2 cellular contexts compared by ENCODE assay signal in the genomic region with DNA sequence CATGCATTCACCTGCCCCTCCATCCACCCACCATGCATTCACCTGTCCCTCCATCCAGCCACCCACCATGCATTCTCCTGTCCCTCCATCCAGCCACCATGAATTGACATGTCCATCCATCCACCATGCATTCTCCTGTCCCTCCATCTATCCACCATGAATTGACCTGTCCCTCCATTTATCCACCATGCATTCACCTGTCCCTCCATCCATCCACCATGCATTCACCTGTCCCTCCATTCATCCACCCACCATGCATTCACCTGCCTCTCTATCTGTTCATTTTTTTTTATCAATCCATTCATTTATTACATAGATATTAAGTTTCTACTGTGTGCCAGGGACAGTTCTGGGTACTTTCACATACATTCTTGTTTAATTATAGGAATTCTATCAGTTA.
TF ChIP-seq lines count a peak whose summit lies in the region.

No MANE protein-coding gene starts in this region.

TF ChIP-seq in IMR-90, 13 proteins besides CTCF, POLR2A, EP300 and RAD21:
- TF ChIP-seq, protein P1, sequence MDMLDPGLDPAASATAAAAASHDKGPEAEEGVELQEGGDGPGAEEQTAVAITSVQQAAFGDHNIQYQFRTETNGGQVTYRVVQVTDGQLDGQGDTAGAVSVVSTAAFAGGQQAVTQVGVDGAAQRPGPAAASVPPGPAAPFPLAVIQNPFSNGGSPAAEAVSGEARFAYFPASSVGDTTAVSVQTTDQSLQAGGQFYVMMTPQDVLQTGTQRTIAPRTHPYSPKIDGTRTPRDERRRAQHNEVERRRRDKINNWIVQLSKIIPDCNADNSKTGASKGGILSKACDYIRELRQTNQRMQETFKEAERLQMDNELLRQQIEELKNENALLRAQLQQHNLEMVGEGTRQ (IDR thresholded peaks at IDR 0.05; ENCODE audit: low read depth, low read length): no peak
- TF ChIP-seq, protein P2, sequence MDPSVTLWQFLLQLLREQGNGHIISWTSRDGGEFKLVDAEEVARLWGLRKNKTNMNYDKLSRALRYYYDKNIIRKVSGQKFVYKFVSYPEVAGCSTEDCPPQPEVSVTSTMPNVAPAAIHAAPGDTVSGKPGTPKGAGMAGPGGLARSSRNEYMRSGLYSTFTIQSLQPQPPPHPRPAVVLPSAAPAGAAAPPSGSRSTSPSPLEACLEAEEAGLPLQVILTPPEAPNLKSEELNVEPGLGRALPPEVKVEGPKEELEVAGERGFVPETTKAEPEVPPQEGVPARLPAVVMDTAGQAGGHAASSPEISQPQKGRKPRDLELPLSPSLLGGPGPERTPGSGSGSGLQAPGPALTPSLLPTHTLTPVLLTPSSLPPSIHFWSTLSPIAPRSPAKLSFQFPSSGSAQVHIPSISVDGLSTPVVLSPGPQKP (IDR thresholded peaks at IDR 0.05; ENCODE audit: borderline replicate concordance, low read depth, low read length): no peak
- TF ChIP-seq CEBPB (IDR thresholded peaks at IDR 0.05; ENCODE audit: low read depth, low read length) (no peak), FOS (IDR thresholded peaks at IDR 0.05; ENCODE audit: low read depth, low read length) (no peak), SMC3 (IDR thresholded peaks at IDR 0.05; ENCODE audit: low read depth, low read length) (no peak), RFX5 (IDR thresholded peaks at IDR 0.05; ENCODE audit: low read depth, low read length) (no peak)
TF ChIP-seq in IMR-90: peak in this region for 0.

TF ChIP-seq in H1, 55 proteins besides CTCF, POLR2A, EP300 and RAD21:
- TF ChIP-seq KDM4A (IDR thresholded peaks at IDR 0.05; ENCODE audit: low read depth, low read length, severe bottlenecking) (no peak), GABPA (IDR thresholded peaks at IDR 0.05; ENCODE audit: borderline replicate concordance, insufficient read depth, low read length) (no peak), SIX5 (IDR thresholded peaks at IDR 0.05; ENCODE audit: low read depth, low read length) (no peak), EGR1 (IDR thresholded peaks at IDR 0.05; ENCODE audit: borderline replicate concordance, low read depth, low read length) (no peak), NRF1 (IDR thresholded peaks at IDR 0.05; ENCODE audit: low read depth, low read length) (no peak), TBP (IDR thresholded peaks at IDR 0.05; ENCODE audit: low read depth, low read length) (no peak), CHD1 (IDR thresholded peaks at IDR 0.05; ENCODE audit: low read depth, low read length) (no peak), RBBP5 (IDR thresholded peaks at IDR 0.05; ENCODE audit: borderline replicate concordance, low read depth, low read length) (no peak), RFX5 (IDR thresholded peaks at IDR 0.05; ENCODE audit: borderline replicate concordance, low read depth, low read length) (no peak), SIRT6 (IDR thresholded peaks at IDR 0.05; ENCODE audit: low read length) (no peak), SIN3A (conservative IDR thresholded peaks at IDR 0.05 in 1 of 2, IDR thresholded peaks at IDR 0.05 in 1 of 2; ENCODE audit: low read depth in 1 of 2, low read length in 2 of 2) (no peak), MAFK (IDR thresholded peaks at IDR 0.05; ENCODE audit: low read depth, low read length) (no peak), POU5F1 (IDR thresholded peaks at IDR 0.05; ENCODE audit: low read depth, low read length) (no peak), PHF8 (conservative IDR thresholded peaks at IDR 0.05; ENCODE audit: low read depth, low read length) (no peak), ASH2L (IDR thresholded peaks at IDR 0.05; ENCODE audit: low read length) (no peak), POLR2AphosphoS5 (IDR thresholded peaks at IDR 0.05; ENCODE audit: low read depth, low read length) (no peak)
- TF ChIP-seq, protein P1 (IDR thresholded peaks at IDR 0.05; ENCODE audit: low read length): no peak
